In the genomic region with DNA sequence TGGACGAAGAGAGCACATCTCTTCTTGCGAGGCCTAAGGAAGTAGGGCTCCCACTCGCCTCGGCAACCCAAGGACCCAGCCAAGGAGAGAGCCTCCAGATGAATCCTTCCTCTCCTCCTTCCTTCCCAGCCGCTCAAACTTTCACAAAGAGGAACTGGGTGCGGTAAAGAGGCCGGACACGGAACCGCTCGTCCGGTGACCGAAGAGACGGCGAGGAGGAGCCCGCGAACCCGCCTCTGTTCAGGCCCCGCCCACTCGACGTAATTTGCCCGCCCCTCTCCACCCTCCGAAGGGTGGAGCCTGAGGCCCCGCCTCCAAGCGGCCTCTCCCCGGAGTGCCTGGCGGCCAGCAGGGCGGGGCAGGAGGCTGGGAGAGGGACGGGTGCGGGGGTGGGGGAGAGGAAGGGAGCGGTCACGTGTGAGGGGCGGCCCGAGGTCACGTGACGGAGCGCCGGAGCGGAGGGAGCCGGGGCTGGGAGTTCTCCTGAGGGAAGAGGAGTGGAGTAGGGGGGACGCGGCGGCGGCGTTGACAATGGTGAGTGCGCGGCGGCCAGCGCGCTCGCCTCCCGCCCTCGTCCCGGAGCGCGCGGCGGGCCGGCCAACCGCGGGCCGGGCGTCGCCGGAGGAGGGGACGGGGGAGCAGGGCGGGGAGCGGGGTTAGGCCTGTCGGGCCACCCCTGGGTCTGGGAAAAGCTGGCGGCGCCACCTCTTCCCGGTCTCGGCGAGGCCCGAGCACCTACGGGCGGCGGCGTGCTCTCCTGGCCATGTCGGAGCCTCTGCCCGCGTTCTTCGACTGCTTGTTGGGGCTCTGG, we compare ENCODE assay signal across 2 cellular contexts.
TF ChIP-seq lines count a peak whose summit lies in the region.

VPS26A (plus strand) TSS at position 432 of the 811 bp plus-strand sequence; CDS start at position 532, 100 bp downstream.

TF ChIP-seq in IMR-90, 13 proteins besides CTCF, POLR2A, EP300 and RAD21:
- TF ChIP-seq RFX5 (IDR thresholded peaks at IDR 0.05; ENCODE audit: low read depth, low read length) = no peak
- TF ChIP-seq MAZ (IDR thresholded peaks at IDR 0.05; ENCODE audit: borderline replicate concordance, low read depth, low read length) = peak; percentile 99
- peak; percentile 83; the same call in 1 of the 2 replicates for TF ChIP-seq FOS (IDR thresholded peaks at IDR 0.05; ENCODE audit: low read depth, low read length)
- TF ChIP-seq SMC3 (IDR thresholded peaks at IDR 0.05; ENCODE audit: low read depth, low read length) = peak; percentile 39
- TF ChIP-seq, protein P1, sequence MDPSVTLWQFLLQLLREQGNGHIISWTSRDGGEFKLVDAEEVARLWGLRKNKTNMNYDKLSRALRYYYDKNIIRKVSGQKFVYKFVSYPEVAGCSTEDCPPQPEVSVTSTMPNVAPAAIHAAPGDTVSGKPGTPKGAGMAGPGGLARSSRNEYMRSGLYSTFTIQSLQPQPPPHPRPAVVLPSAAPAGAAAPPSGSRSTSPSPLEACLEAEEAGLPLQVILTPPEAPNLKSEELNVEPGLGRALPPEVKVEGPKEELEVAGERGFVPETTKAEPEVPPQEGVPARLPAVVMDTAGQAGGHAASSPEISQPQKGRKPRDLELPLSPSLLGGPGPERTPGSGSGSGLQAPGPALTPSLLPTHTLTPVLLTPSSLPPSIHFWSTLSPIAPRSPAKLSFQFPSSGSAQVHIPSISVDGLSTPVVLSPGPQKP (IDR thresholded peaks at IDR 0.05; ENCODE audit: borderline replicate concordance, low read depth, low read length) = no peak
- TF ChIP-seq NFE2L2 (IDR thresholded peaks at IDR 0.05; ENCODE audit: low read depth, low read length) = no peak
- TF ChIP-seq MAFK (IDR thresholded peaks at IDR 0.05; ENCODE audit: low read depth, low read length) = no peak
- peak; percentile 100 for TF ChIP-seq USF2 (IDR thresholded peaks at IDR 0.05; ENCODE audit: low read depth, low read length)
- TF ChIP-seq MXI1 (IDR thresholded peaks at IDR 0.05; ENCODE audit: borderline replicate concordance, low read depth, low read length) = no peak; the same call in 1 of the 2 replicates
- TF ChIP-seq BHLHE40 (IDR thresholded peaks at IDR 0.05; ENCODE audit: low read depth, low read length) = peak; percentile 94
- TF ChIP-seq CEBPB (IDR thresholded peaks at IDR 0.05; ENCODE audit: low read depth, low read length) = no peak

TF ChIP-seq in endothelial cell of umbilical vein, 7 proteins besides CTCF, POLR2A, EP300 and RAD21:
- TF ChIP-seq MAX (IDR thresholded peaks at IDR 0.05; ENCODE audit: insufficient read depth, insufficient read length) = peak; percentile 95
- no peak for TF ChIP-seq MYC (IDR thresholded peaks at IDR 0.05; ENCODE audit: low read depth, low read length)
- TF ChIP-seq GATA2 (IDR thresholded peaks at IDR 0.05; ENCODE audit: insufficient read depth, insufficient read length, low read depth, low read length) = no peak
- no peak for TF ChIP-seq JUN (IDR thresholded peaks at IDR 0.05; ENCODE audit: borderline replicate concordance, insufficient read depth, insufficient read length, low read depth)
- TF ChIP-seq POLR2AphosphoS5 (IDR thresholded peaks at IDR 0.05; ENCODE audit: insufficient read depth, low read depth, low read length) = peak; percentile 51
